ENCODE assay signal across 1 cellular context in genomic region chr15:57706405-57707209, GRCh38.
TF ChIP-seq lines count a peak whose summit lies in the region.

Gene POLR2M (plus strand): TSS chr15:57706714. CDS start chr15:57706843, 129 bp downstream.

TF ChIP-seq in HepG2, 621 proteins besides CTCF, POLR2A, EP300 and RAD21 (continued from another document and continues in another):
- TF ChIP-seq, protein P1, sequence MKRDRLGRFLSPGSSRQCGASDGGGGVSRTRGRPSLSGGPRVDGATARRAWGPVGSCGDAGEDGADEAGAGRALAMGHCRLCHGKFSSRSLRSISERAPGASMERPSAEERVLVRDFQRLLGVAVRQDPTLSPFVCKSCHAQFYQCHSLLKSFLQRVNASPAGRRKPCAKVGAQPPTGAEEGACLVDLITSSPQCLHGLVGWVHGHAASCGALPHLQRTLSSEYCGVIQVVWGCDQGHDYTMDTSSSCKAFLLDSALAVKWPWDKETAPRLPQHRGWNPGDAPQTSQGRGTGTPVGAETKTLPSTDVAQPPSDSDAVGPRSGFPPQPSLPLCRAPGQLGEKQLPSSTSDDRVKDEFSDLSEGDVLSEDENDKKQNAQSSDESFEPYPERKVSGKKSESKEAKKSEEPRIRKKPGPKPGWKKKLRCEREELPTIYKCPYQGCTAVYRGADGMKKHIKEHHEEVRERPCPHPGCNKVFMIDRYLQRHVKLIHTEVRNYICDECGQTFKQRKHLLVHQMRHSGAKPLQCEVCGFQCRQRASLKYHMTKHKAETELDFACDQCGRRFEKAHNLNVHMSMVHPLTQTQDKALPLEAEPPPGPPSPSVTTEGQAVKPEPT (CRISPR knock-in tag; IDR thresholded peaks at IDR 0.05; ENCODE audit: low read depth): peak; percentile 23; the same call in 1 of the 2 replicates
- TF ChIP-seq TSC22D2 (CRISPR knock-in tag; IDR thresholded peaks at IDR 0.05; ENCODE audit: borderline replicate concordance): peak; percentile 71; the same call in 1 of the 2 replicates
- peak; percentile 59; the same call in 1 of the 2 replicates for TF ChIP-seq ARID5B (CRISPR knock-in tag; IDR thresholded peaks at IDR 0.05)
- TF ChIP-seq IRF2 (CRISPR knock-in tag; IDR thresholded peaks at IDR 0.05): peak; percentile 68; the same call in 1 of the 2 replicates
- TF ChIP-seq REXO4 (CRISPR knock-in tag; IDR thresholded peaks at IDR 0.05; ENCODE audit: borderline replicate concordance): peak; percentile 52; the same call in 1 of the 2 replicates
- TF ChIP-seq POGK (CRISPR knock-in tag; conservative IDR thresholded peaks at IDR 0.05): peak; percentile 70
- TF ChIP-seq RELA (CRISPR knock-in tag; IDR thresholded peaks at IDR 0.05): 0 out of 2 replicates have a peak, but pooled peaks have one; percentile 32
- TF ChIP-seq ATF5 (CRISPR knock-in tag; IDR thresholded peaks at IDR 0.05; ENCODE audit: low read depth): no peak
- TF ChIP-seq, protein P2, sequence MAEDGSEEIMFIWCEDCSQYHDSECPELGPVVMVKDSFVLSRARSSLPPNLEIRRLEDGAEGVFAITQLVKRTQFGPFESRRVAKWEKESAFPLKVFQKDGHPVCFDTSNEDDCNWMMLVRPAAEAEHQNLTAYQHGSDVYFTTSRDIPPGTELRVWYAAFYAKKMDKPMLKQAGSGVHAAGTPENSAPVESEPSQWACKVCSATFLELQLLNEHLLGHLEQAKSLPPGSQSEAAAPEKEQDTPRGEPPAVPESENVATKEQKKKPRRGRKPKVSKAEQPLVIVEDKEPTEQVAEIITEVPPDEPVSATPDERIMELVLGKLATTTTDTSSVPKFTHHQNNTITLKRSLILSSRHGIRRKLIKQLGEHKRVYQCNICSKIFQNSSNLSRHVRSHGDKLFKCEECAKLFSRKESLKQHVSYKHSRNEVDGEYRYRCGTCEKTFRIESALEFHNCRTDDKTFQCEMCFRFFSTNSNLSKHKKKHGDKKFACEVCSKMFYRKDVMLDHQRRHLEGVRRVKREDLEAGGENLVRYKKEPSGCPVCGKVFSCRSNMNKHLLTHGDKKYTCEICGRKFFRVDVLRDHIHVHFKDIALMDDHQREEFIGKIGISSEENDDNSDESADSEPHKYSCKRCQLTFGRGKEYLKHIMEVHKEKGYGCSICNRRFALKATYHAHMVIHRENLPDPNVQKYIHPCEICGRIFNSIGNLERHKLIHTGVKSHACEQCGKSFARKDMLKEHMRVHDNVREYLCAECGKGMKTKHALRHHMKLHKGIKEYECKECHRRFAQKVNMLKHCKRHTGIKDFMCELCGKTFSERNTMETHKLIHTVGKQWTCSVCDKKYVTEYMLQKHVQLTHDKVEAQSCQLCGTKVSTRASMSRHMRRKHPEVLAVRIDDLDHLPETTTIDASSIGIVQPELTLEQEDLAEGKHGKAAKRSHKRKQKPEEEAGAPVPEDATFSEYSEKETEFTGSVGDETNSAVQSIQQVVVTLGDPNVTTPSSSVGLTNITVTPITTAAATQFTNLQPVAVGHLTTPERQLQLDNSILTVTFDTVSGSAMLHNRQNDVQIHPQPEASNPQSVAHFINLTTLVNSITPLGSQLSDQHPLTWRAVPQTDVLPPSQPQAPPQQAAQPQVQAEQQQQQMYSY (CRISPR knock-in tag; IDR thresholded peaks at IDR 0.05): 0 out of 2 replicates have a peak, but pooled peaks have one; percentile 56
- TF ChIP-seq, protein P3, sequence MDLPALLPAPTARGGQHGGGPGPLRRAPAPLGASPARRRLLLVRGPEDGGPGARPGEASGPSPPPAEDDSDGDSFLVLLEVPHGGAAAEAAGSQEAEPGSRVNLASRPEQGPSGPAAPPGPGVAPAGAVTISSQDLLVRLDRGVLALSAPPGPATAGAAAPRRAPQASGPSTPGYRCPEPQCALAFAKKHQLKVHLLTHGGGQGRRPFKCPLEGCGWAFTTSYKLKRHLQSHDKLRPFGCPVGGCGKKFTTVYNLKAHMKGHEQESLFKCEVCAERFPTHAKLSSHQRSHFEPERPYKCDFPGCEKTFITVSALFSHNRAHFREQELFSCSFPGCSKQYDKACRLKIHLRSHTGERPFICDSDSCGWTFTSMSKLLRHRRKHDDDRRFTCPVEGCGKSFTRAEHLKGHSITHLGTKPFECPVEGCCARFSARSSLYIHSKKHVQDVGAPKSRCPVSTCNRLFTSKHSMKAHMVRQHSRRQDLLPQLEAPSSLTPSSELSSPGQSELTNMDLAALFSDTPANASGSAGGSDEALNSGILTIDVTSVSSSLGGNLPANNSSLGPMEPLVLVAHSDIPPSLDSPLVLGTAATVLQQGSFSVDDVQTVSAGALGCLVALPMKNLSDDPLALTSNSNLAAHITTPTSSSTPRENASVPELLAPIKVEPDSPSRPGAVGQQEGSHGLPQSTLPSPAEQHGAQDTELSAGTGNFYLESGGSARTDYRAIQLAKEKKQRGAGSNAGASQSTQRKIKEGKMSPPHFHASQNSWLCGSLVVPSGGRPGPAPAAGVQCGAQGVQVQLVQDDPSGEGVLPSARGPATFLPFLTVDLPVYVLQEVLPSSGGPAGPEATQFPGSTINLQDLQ (CRISPR knock-in tag; IDR thresholded peaks at IDR 0.05): peak; percentile 98
- TF ChIP-seq, protein P4, sequence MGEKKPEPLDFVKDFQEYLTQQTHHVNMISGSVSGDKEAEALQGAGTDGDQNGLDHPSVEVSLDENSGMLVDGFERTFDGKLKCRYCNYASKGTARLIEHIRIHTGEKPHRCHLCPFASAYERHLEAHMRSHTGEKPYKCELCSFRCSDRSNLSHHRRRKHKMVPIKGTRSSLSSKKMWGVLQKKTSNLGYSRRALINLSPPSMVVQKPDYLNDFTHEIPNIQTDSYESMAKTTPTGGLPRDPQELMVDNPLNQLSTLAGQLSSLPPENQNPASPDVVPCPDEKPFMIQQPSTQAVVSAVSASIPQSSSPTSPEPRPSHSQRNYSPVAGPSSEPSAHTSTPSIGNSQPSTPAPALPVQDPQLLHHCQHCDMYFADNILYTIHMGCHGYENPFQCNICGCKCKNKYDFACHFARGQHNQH (CRISPR knock-in tag; IDR thresholded peaks at IDR 0.05): peak; percentile 85
- TF ChIP-seq FOXK1 (CRISPR knock-in tag; IDR thresholded peaks at IDR 0.05; ENCODE audit: borderline replicate concordance, low read depth): peak; percentile 92
- TF ChIP-seq ZNF350 (CRISPR knock-in tag; IDR thresholded peaks at IDR 0.05; ENCODE audit: borderline replicate concordance, low read depth): peak; percentile 91
- TF ChIP-seq PLRG1 (conservative IDR thresholded peaks at IDR 0.05): no peak
- no peak for TF ChIP-seq TGIF2 (CRISPR knock-in tag; IDR thresholded peaks at IDR 0.05)
- 0 out of 2 replicates have a peak, but pooled peaks have one; percentile 45 for TF ChIP-seq ZZZ3 (CRISPR knock-in tag; IDR thresholded peaks at IDR 0.05; ENCODE audit: borderline replicate concordance)
- TF ChIP-seq, protein P5, sequence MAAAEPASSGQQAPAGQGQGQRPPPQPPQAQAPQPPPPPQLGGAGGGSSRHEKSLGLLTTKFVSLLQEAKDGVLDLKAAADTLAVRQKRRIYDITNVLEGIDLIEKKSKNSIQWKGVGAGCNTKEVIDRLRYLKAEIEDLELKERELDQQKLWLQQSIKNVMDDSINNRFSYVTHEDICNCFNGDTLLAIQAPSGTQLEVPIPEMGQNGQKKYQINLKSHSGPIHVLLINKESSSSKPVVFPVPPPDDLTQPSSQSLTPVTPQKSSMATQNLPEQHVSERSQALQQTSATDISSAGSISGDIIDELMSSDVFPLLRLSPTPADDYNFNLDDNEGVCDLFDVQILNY (CRISPR knock-in tag; conservative IDR thresholded peaks at IDR 0.05): 0 out of 2 replicates have a peak, but pooled peaks have one; percentile 27
- no peak for TF ChIP-seq CBX1 (IDR thresholded peaks at IDR 0.05; ENCODE audit: low read depth)
- peak; percentile 86; the same call in 1 of the 2 replicates for TF ChIP-seq ELF4 (CRISPR knock-in tag; IDR thresholded peaks at IDR 0.05; ENCODE audit: borderline replicate concordance)
- TF ChIP-seq, protein P6, sequence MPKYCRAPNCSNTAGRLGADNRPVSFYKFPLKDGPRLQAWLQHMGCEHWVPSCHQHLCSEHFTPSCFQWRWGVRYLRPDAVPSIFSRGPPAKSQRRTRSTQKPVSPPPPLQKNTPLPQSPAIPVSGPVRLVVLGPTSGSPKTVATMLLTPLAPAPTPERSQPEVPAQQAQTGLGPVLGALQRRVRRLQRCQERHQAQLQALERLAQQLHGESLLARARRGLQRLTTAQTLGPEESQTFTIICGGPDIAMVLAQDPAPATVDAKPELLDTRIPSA (CRISPR knock-in tag; IDR thresholded peaks at IDR 0.05; ENCODE audit: borderline replicate concordance): no peak; the same call in 1 of the 2 replicates
- TF ChIP-seq ZBTB39 (CRISPR knock-in tag; IDR thresholded peaks at IDR 0.05): no peak
- TF ChIP-seq, protein P7, sequence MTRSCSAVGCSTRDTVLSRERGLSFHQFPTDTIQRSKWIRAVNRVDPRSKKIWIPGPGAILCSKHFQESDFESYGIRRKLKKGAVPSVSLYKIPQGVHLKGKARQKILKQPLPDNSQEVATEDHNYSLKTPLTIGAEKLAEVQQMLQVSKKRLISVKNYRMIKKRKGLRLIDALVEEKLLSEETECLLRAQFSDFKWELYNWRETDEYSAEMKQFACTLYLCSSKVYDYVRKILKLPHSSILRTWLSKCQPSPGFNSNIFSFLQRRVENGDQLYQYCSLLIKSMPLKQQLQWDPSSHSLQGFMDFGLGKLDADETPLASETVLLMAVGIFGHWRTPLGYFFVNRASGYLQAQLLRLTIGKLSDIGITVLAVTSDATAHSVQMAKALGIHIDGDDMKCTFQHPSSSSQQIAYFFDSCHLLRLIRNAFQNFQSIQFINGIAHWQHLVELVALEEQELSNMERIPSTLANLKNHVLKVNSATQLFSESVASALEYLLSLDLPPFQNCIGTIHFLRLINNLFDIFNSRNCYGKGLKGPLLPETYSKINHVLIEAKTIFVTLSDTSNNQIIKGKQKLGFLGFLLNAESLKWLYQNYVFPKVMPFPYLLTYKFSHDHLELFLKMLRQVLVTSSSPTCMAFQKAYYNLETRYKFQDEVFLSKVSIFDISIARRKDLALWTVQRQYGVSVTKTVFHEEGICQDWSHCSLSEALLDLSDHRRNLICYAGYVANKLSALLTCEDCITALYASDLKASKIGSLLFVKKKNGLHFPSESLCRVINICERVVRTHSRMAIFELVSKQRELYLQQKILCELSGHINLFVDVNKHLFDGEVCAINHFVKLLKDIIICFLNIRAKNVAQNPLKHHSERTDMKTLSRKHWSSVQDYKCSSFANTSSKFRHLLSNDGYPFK (CRISPR knock-in tag; IDR thresholded peaks at IDR 0.05; ENCODE audit: borderline replicate concordance): peak; percentile 89
- peak; percentile 94 for TF ChIP-seq CREM (IDR thresholded peaks at IDR 0.05)
- no peak for TF ChIP-seq CREM (CRISPR knock-in tag; IDR thresholded peaks at IDR 0.05)
- 0 out of 2 replicates have a peak, but pooled peaks have one; percentile 29 for TF ChIP-seq ZNF674 (CRISPR knock-in tag; IDR thresholded peaks at IDR 0.05; ENCODE audit: low read depth)
- peak; percentile 52; the same call in 1 of the 2 replicates for TF ChIP-seq ERF (CRISPR knock-in tag; IDR thresholded peaks at IDR 0.05)
- peak; percentile 30; the same call in 1 of the 2 replicates for TF ChIP-seq ZNF614 (CRISPR knock-in tag; IDR thresholded peaks at IDR 0.05; ENCODE audit: borderline replicate concordance)
- no peak for TF ChIP-seq RAD51 (IDR thresholded peaks at IDR 0.05; ENCODE audit: borderline replicate concordance)
